In genomic region chr2:157460384-157460837, GRCh38 we compare ENCODE assay signal across 1 cellular context.
TF ChIP-seq lines count a peak whose summit lies in the region.

No MANE protein-coding gene starts in this region.

TF ChIP-seq in HepG2, 621 proteins besides CTCF, POLR2A, EP300 and RAD21 (continued from another document):
- TF ChIP-seq HOMEZ (CRISPR knock-in tag; IDR thresholded peaks at IDR 0.05; ENCODE audit: low read depth) (no peak), SOX13 (IDR thresholded peaks at IDR 0.05) (no peak), SOX13 (CRISPR knock-in tag; conservative IDR thresholded peaks at IDR 0.05 in 1 of 2, IDR thresholded peaks at IDR 0.05 in 1 of 2) (no peak; a peak in 1 of 4 replicates), ZNF34 (CRISPR knock-in tag; IDR thresholded peaks at IDR 0.05; ENCODE audit: borderline replicate concordance) (no peak), THAP8 (CRISPR knock-in tag; IDR thresholded peaks at IDR 0.05; ENCODE audit: borderline replicate concordance) (no peak), ZFP1 (CRISPR knock-in tag; IDR thresholded peaks at IDR 0.05) (no peak), ZNF839 (CRISPR knock-in tag; IDR thresholded peaks at IDR 0.05; ENCODE audit: borderline replicate concordance) (no peak), RNF2 (conservative IDR thresholded peaks at IDR 0.05; ENCODE audit: low read depth) (no peak), ZKSCAN5 (CRISPR knock-in tag; IDR thresholded peaks at IDR 0.05) (no peak), GATAD2A (CRISPR knock-in tag; IDR thresholded peaks at IDR 0.05) (peak; percentile 22; the same call in 1 of the 2 replicates), ZNF781 (CRISPR knock-in tag; IDR thresholded peaks at IDR 0.05; ENCODE audit: borderline replicate concordance, not compliant biosample characterization) (no peak), MEIS1 (CRISPR knock-in tag; IDR thresholded peaks at IDR 0.05; ENCODE audit: borderline replicate concordance) (no peak), ZNF75D (CRISPR knock-in tag; IDR thresholded peaks at IDR 0.05; ENCODE audit: borderline replicate concordance) (no peak), PRMT3 (CRISPR knock-in tag; IDR thresholded peaks at IDR 0.05; ENCODE audit: borderline replicate concordance, low read depth) (no peak), NCOR1 (IDR thresholded peaks at IDR 0.05; ENCODE audit: borderline replicate concordance, low read length) (no peak), ZNF512B (CRISPR knock-in tag; IDR thresholded peaks at IDR 0.05; ENCODE audit: borderline replicate concordance) (no peak), TFAP4 (IDR thresholded peaks at IDR 0.05; ENCODE audit: borderline replicate concordance, low read depth) (0 out of 2 replicates have a peak, but pooled peaks have one; percentile 6), DPF2 (CRISPR knock-in tag; IDR thresholded peaks at IDR 0.05; ENCODE audit: borderline replicate concordance, low read depth) (no peak), ZNF431 (CRISPR knock-in tag; IDR thresholded peaks at IDR 0.05; ENCODE audit: borderline replicate concordance, low read depth) (no peak), HNF4A (CRISPR knock-in tag; IDR thresholded peaks at IDR 0.05) (peak; percentile 43; the same call in 1 of the 2 replicates), CHCHD3 (CRISPR knock-in tag; IDR thresholded peaks at IDR 0.05) (no peak), NKX3-1 (CRISPR knock-in tag; IDR thresholded peaks at IDR 0.05) (no peak), ZNF816 (CRISPR knock-in tag; IDR thresholded peaks at IDR 0.05; ENCODE audit: borderline replicate concordance) (0 out of 2 replicates have a peak, but pooled peaks have one; percentile 32), ARID5B (CRISPR knock-in tag; IDR thresholded peaks at IDR 0.05) (peak; percentile 47; the same call in 1 of the 2 replicates), HNRNPUL1 (IDR thresholded peaks at IDR 0.05; ENCODE audit: low read depth, low read length) (peak; percentile 80; the same call in 1 of the 2 replicates), PAXIP1 (CRISPR knock-in tag; conservative IDR thresholded peaks at IDR 0.05) (peak; percentile 75), RARG (CRISPR knock-in tag; IDR thresholded peaks at IDR 0.05; ENCODE audit: low read depth) (no peak), ZNF12 (CRISPR knock-in tag; IDR thresholded peaks at IDR 0.05) (no peak), SP1 (IDR thresholded peaks at IDR 0.05) (no peak), SP1 (CRISPR knock-in tag; IDR thresholded peaks at IDR 0.05) (no peak), HMGXB4 (CRISPR knock-in tag; IDR thresholded peaks at IDR 0.05; ENCODE audit: borderline replicate concordance in 1 of 2, low read depth in 1 of 2) (no peak), ZNF644 (CRISPR knock-in tag; IDR thresholded peaks at IDR 0.05; ENCODE audit: low read depth) (0 out of 2 replicates have a peak, but pooled peaks have one; percentile 7), ZNF660 (CRISPR knock-in tag; IDR thresholded peaks at IDR 0.05; ENCODE audit: borderline replicate concordance, low read depth) (no peak), NFYB (CRISPR knock-in tag; IDR thresholded peaks at IDR 0.05) (no peak), EZH2 (conservative IDR thresholded peaks at IDR 0.05; ENCODE audit: low read depth, low read length) (no peak), POGZ (CRISPR knock-in tag; IDR thresholded peaks at IDR 0.05) (0 out of 2 replicates have a peak, but pooled peaks have one; percentile 13), ATF7 (IDR thresholded peaks at IDR 0.05) (no peak), ATF7 (CRISPR knock-in tag; IDR thresholded peaks at IDR 0.05) (no peak), EED (CRISPR knock-in tag; IDR thresholded peaks at IDR 0.05) (no peak), ZFP91 (CRISPR knock-in tag; IDR thresholded peaks at IDR 0.05; ENCODE audit: borderline replicate concordance) (no peak), U2AF1 (optimal IDR thresholded peaks at IDR 0.05; ENCODE audit: low read depth, low read length) (no peak), ZNF577 (CRISPR knock-in tag; IDR thresholded peaks at IDR 0.05; ENCODE audit: borderline replicate concordance, low read depth) (no peak), PAF1 (CRISPR knock-in tag; IDR thresholded peaks at IDR 0.05) (no peak)
